In genomic region chr2:23824777-23825212, GRCh38 we compare ENCODE assay signal across 8 cellular contexts.
DNase-seq lines count a peak whose midpoint lies in the region; ATAC-seq and TF ChIP-seq lines count a peak whose summit lies in the region.

No MANE protein-coding gene starts in this region.

- H3K9me3 Mint-ChIP-seq in activated B cell treated with CpG ODN at 0.5 μM for 24 hours = no peaks in the 10 kb centered on the region

- peaks cover 2% of the 10 kb centered on the region for H3K4me1 Mint-ChIP-seq in activated B cell treated with CpG ODN at 0.5 μM for 24 hours

- in situ Hi-C loops in gastrocnemius medialis (cut with MboI; ENCODE audit: low sequenced_read_pairs in 4 of 4) = loop anchor here (10.0 to 25.0 kb wide), 2 partner anchors 260 to 263 kb away; partner anchors contain the start of genes TP53I3 (in 4 of the 4) and SF3B6 (in 1 of the 4)

- peak; percentile 18 for TF ChIP-seq CTCF in activated B cell treated with CpG ODN at 0.5 μM for 24 hours (IDR thresholded peaks at IDR 0.05)
- TF ChIP-seq CTCF in gastrocnemius medialis (IDR thresholded peaks at IDR 0.05 in 4 of 5, conservative IDR thresholded peaks at IDR 0.05 in 1 of 5) = peak; percentile 36 to 67 (median 58)

- H3K27ac ChIP-seq in gastrocnemius medialis = no peak overlapping the region

- no peak overlapping the region for H3K4me3 ChIP-seq in gastrocnemius medialis

- H3K36me3 Mint-ChIP-seq in activated B cell treated with CpG ODN at 0.5 μM for 24 hours (ENCODE audit: low read depth) = peaks cover 28% of the 10 kb centered on the region

- POLR2A ChIA-PET in activated B cell treated with CpG ODN at 0.5 μM for 24 hours (lab: Charles Lee) = interaction anchor here (0.7 to 2.3 kb wide), 6 partner anchors 66 to 344 kb away, joined by 3 to 31 read pairs (median 6); partner anchors contain the start of genes ATAD2B, TP53I3 and UBXN2A

- no peaks in the 10 kb centered on the region for H3K27me3 ChIP-seq in gastrocnemius medialis

- peaks cover 0 to 5% of the 10 kb centered on the region in 2 donors for H3K4me1 ChIP-seq in gastrocnemius medialis

- CTCF ChIA-PET in activated B cell treated with CpG ODN at 0.5 μM for 24 hours (lab: Charles Lee) = interaction anchor here (0.6 to 6.2 kb wide), 21 partner anchors 9 to 397 kb away, joined by 3 to 86 read pairs (median 4); partner anchors contain the start of genes ATAD2B, TP53I3 and UBXN2A

- H3K4me3 Mint-ChIP-seq in activated B cell treated with CpG ODN at 0.5 μM for 24 hours = no peak overlapping the region

- H3K9me3 ChIP-seq in gastrocnemius medialis = no peaks in the 10 kb centered on the region

- intact Hi-C loops in activated B cell treated with CpG ODN at 0.5 μM for 24 hours (cut with micrococcal nuclease) (loop anchor here (1.0 to 10.0 kb wide), 6 partner anchors 102 to 560 kb away; partner anchors contain the start of gene TP53I3), gastrocnemius medialis (cut with DNase I; ENCODE audit: low total_unique reads) (loop anchor here (2.0 kb wide), 1 partner anchor 260 kb away; the partner anchor contains the start of gene TP53I3)

- DNase-seq in NCI-H524 (lab: John Stamatoyannopoulos, UW) (peak; percentile 17 to 57), NCI-H524 treated with DMSO at 0.1 percent for 48 hours (lab: John Stamatoyannopoulos, UW) (no peak), NCI-H2081 treated with DMSO at 0.1 percent for 48 hours (lab: John Stamatoyannopoulos, UW) (peak; percentile 1), activated B cell treated with CpG ODN at 0.5 μM for 24 hours (no peak), glomerular visceral epithelial cell (ENCODE audit: extremely low spot score) (peak; percentile 50), gastrocnemius medialis (no peak)

- ATAC-seq in GM21360 (IDR thresholded peaks at IDR 0.05; ENCODE audit: unreplicated experiment) (peak; percentile 63), activated B cell treated with CpG ODN at 0.5 μM for 24 hours (ENCODE audit: low read depth) (peak; percentile 65), gastrocnemius medialis (peak in 1 of 2 donors; percentile 60), HG03521 (IDR thresholded peaks at IDR 0.05; ENCODE audit: unreplicated experiment) (no peak)

- no peak overlapping the region for H3K27ac Mint-ChIP-seq in activated B cell treated with CpG ODN at 0.5 μM for 24 hours

- TF ChIP-seq POLR2A in gastrocnemius medialis (IDR thresholded peaks at IDR 0.05) = no peak

- peaks cover 0 to 10% of the 10 kb centered on the region in 2 donors for H3K36me3 ChIP-seq in gastrocnemius medialis

- no peaks in the 10 kb centered on the region for H3K27me3 Mint-ChIP-seq in activated B cell treated with CpG ODN at 0.5 μM for 24 hours

Comparison
In these comparisons a context has a peak if more than half of its experiments do, and no peak if none do; other contexts are left out.
1. DNase-seq: peak in NCI-H524 (2 of 2), NCI-H2081 treated with DMSO at 0.1 percent for 48 hours (single experiment) and glomerular visceral epithelial cell (single experiment); none in NCI-H524 treated with DMSO at 0.1 percent for 48 hours (single experiment), activated B cell treated with CpG ODN at 0.5 μM for 24 hours (single experiment) and gastrocnemius medialis (0 of 2).